19 cellular contexts compared by ENCODE assay signal in the genomic region with DNA sequence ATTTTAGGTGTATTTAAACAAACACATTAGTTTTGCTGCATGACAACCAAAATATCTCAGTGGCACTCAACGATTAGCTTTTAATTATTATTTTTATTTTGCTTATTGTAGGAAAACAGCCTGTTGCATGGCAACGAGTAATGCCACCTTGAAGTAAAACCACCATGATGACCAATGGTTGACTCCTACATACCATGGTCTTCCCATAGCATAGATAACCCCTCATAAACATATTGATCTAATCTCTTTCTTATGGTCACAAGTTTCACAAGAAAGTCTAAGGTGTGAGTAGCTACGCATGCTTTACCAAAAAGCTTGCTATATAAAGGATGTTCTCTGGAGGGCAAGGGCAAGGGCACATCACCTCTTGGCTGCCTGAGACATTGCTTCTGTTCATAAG.
A peak's percentile ranks its signal among the peaks of the same experiment; 100 is the strongest.
DNase-seq lines count a peak whose midpoint lies in the region; ATAC-seq, FAIRE-seq and TF ChIP-seq lines count a peak whose summit lies in the region.
"Had no signal": no experiment of that assay in that cellular context is flagged by ENCODE, and none has a peak within 500 bp of the region (broad histone marks: within the 10 kb centered on the region; RNA-seq: fewer than 3 reads in every experiment).

No MANE protein-coding gene starts in this region.

- no peaks in the 10 kb centered on the region for H3K79me1 ChIP-seq in neuronal stem cell (ENCODE audit: low read depth, low read length)

- intact Hi-C loops in posterior vena cava (cut with DNase I) (no loop called here), dorsolateral prefrontal cortex (cut with DNase I) (no loop called here), left ventricle myocardium inferior (cut with micrococcal nuclease) (no loop called here)

- WGBS in neuronal stem cell (ENCODE audit: extremely low coverage in 2 of 2, insufficient read length in 2 of 2, insufficient replicate concordance in 1 of 2), 2 donors = no CpG with 5 or more reads among the region's 3 CpGs

- H3K4me1 ChIP-seq in neuronal stem cell (ENCODE audit: control insufficient read depth in 2 of 2, insufficient read depth in 1 of 2, low read depth in 1 of 2, low read length in 2 of 2) (no peaks in the 10 kb centered on the region), left ventricle myocardium inferior (no peaks in the 10 kb centered on the region)
- H3K4me1 ChIP-seq: BLaER1 had no signal

- FAIRE-seq in RCC 7860 (lab: Jason Lieb, UNC) = no peak
- FAIRE-seq: D721Med, GM12892, GM19239 had no signal

- H3K9ac ChIP-seq in neuronal stem cell (ENCODE audit: low read depth, low read length, poor library complexity) = no peak overlapping the region
- H3K9ac ChIP-seq: BLaER1, GM23248 had no signal

- H3K23ac ChIP-seq in neuronal stem cell (ENCODE audit: low read depth, low read length, poor library complexity) = no peak overlapping the region

- no peak overlapping the region for H4K91ac ChIP-seq in neuronal stem cell (ENCODE audit: low read depth, low read length, poor library complexity)

- H3K9me3 ChIP-seq in neuronal stem cell (replicated peaks in 1 of 2; ENCODE audit: control insufficient read depth in 2 of 2, insufficient read depth in 1 of 2, low read depth in 1 of 2, low read length in 2 of 2) (peaks cover 0 to 5% of the 10 kb centered on the region in 2 donors), left ventricle myocardium inferior (replicated peaks) (peaks cover 69% of the 10 kb centered on the region)
- H3K9me3 ChIP-seq: BLaER1 had no signal

- no peak for ATAC-seq in HG02588 (IDR thresholded peaks at IDR 0.05; ENCODE audit: unreplicated experiment)
- ATAC-seq: CD8-positive, alpha-beta T cell; HCT116 had no signal

- no peaks in the 10 kb centered on the region for H3K36me3 ChIP-seq in neuronal stem cell (replicated peaks in 1 of 2; ENCODE audit: control insufficient read depth in 2 of 2, insufficient read depth in 2 of 2, low read length in 2 of 2)
- no peaks in the 10 kb centered on the region for H3K36me3 ChIP-seq in left ventricle myocardium inferior
- H3K36me3 ChIP-seq: BLaER1 had no signal

- H3K4me3 ChIP-seq in choroid plexus epithelial cell (ENCODE audit: low read depth, low read length) (no peak overlapping the region), neuronal stem cell (ENCODE audit: low read length in 2 of 2) (no peak overlapping the region), dorsolateral prefrontal cortex (no peak overlapping the region), left ventricle myocardium inferior (no peak overlapping the region)
- H3K4me3 ChIP-seq: BLaER1, GM23248 had no signal

- no peak overlapping the region for H2BK120ac ChIP-seq in neuronal stem cell (ENCODE audit: low read depth, low read length)

- no peak overlapping the region for H3K4ac ChIP-seq in neuronal stem cell (ENCODE audit: low read length)

- peak overlapping the region; percentile 1 for H2AFZ ChIP-seq in neuronal stem cell (ENCODE audit: low read length)
- H2AFZ ChIP-seq: GM23248 had no signal

- DNase-seq in ELR (ENCODE audit: low read depth) (peak; percentile 56), RCC 7860 (ENCODE audit: low spot score) (peak; percentile 32), choroid plexus epithelial cell (ENCODE audit: low read depth) (peak; percentile 3), neuronal stem cell (ENCODE audit: low spot score) (no peak), posterior vena cava (ENCODE audit: low spot score) (no peak), dorsolateral prefrontal cortex (no peak), left ventricle myocardium inferior (no peak)
- DNase-seq: CD4-positive, CD25-positive, alpha-beta regulatory T cell; CD8-positive, alpha-beta T cell; DMS 273 treated with DMSO at 0.1 percent for 48 hours; H9 had no signal

- H3K27ac ChIP-seq in neuronal stem cell (replicated peaks; ENCODE audit: low read length) = no peak overlapping the region
- no peak overlapping the region for H3K27ac ChIP-seq in dorsolateral prefrontal cortex
- H3K27ac ChIP-seq in left ventricle myocardium inferior (replicated peaks) = no peak overlapping the region
- H3K27ac ChIP-seq: BLaER1, C4-2B, GM23248 had no signal

- H3K18ac ChIP-seq in neuronal stem cell (ENCODE audit: low read length) = no peak overlapping the region

- H2BK12ac ChIP-seq in neuronal stem cell (ENCODE audit: low read length) = no peak overlapping the region

- no peak overlapping the region for H2AK5ac ChIP-seq in neuronal stem cell (ENCODE audit: low read depth, low read length)

- TF ChIP-seq CTCF in choroid plexus epithelial cell (conservative IDR thresholded peaks at IDR 0.05; ENCODE audit: low read depth, low read length) (no peak), dorsolateral prefrontal cortex (IDR thresholded peaks at IDR 0.05 in 54 of 56, conservative IDR thresholded peaks at IDR 0.05 in 2 of 56; ENCODE audit: low read depth in 1 of 56, partially characterized antibody in 56 of 56) (no peak), left ventricle myocardium inferior (IDR thresholded peaks at IDR 0.05; ENCODE audit: borderline replicate concordance) (no peak)

- no peak overlapping the region for H2BK5ac ChIP-seq in neuronal stem cell (ENCODE audit: low read length)

- H3K27me3 ChIP-seq in neuronal stem cell (ENCODE audit: control insufficient read depth in 3 of 3, insufficient read depth in 3 of 3, low read depth in 1 of 3, low read length in 3 of 3) = no peaks in the 10 kb centered on the region
- no peaks in the 10 kb centered on the region for H3K27me3 ChIP-seq in dorsolateral prefrontal cortex
- H3K27me3 ChIP-seq in left ventricle myocardium inferior (ENCODE audit: low read depth) = no peaks in the 10 kb centered on the region
- H3K27me3 ChIP-seq: BLaER1 had no signal

- no peak overlapping the region for H3K14ac ChIP-seq in neuronal stem cell (ENCODE audit: low read length)

- H2BK15ac ChIP-seq in neuronal stem cell (ENCODE audit: low read length) = no peak overlapping the region

- no peak overlapping the region for H4K8ac ChIP-seq in neuronal stem cell (ENCODE audit: low read depth, low read length)

- no peak overlapping the region for H3K4me2 ChIP-seq in neuronal stem cell (ENCODE audit: insufficient read depth, low read length, poor library complexity, severe bottlenecking)
- H3K4me2 ChIP-seq: BLaER1 had no signal

Comparison
In these comparisons a context has a peak if more than half of its experiments do, and no peak if none do; other contexts are left out.
1. DNase-seq: peak in ELR (single experiment), RCC 7860 (single experiment) and choroid plexus epithelial cell (single experiment); none in neuronal stem cell (single experiment), posterior vena cava (single experiment), dorsolateral prefrontal cortex (0 of 10) and left ventricle myocardium inferior (single experiment).